In genomic region chr4:128345650-128346049, GRCh38 we compare ENCODE assay signal across 21 cellular contexts.
"Had no signal": no experiment of that assay in that cellular context is flagged by ENCODE, and none has a peak within 500 bp of the region (broad histone marks: within the 10 kb centered on the region; RNA-seq: fewer than 3 reads in every experiment).

No MANE protein-coding gene starts in this region.

- DNase-seq: Karpas-422, KG1, MG63, NCI-H1092, NCI-H1105 treated with DMSO at 0.1 percent for 48 hours, NCI-H1417 treated with DMSO at 0.1 percent for 48 hours, NCI-H146, NCI-H1694 treated with DMSO at 0.1 percent for 48 hours, NCI-H1930, NCI-H2081, NCI-H2107, NCI-H2227 treated with DMSO at 0.1 percent for 48 hours, NCI-H524, NCI-H526 treated with DMSO at 0.1 percent for 48 hours, NCI-H774, Right ventricle myocardium superior, RPMI8226, SIG-M5 had no signal

- H3K4me3 ChIP-seq: MG63, SJSA1, SK-N-MC had no signal

- H3K27ac ChIP-seq: HL-60, SJSA1, SK-N-MC had no signal

- H3K27me3 ChIP-seq: MG63, SJSA1 had no signal

- H3K9me3 ChIP-seq: MG63, SJSA1 had no signal

- H3K36me3 ChIP-seq: MG63, SJSA1 had no signal
